Comparison of ENCODE assay signal across 21 cellular contexts in the genomic region with DNA sequence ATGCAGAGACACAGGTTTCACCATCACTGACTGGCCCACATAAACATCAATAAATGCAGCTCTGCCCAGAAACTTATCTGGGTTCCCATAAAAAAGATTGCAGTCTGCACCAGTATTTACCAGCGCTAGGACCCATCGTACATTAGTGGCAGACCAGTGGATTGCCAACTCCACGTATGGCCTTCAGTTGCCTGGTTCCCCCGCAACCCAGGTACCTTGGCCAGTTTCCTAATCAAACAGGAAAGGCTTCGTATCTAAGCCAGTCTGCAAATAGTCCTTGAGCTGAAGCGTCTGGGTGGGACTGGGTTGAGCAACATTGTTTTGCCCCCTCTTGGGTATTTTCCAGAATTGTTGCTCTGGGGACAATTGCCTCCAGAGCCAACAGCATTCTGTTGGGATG.
DNase-seq lines count a peak whose midpoint lies in the region; ATAC-seq, FAIRE-seq and TF ChIP-seq lines count a peak whose summit lies in the region.
"Had no signal": no experiment of that assay in that cellular context is flagged by ENCODE, and none has a peak within 500 bp of the region (broad histone marks: within the 10 kb centered on the region; RNA-seq: fewer than 3 reads in every experiment).

No MANE protein-coding gene starts in this region.

- no peak for DNase-seq in activated CD8-positive, alpha-beta T cell treated with anti-CD3 and anti-CD28 coated beads, Interleukin-2, amount 10 ng/mL, durations not matched to agents 7 days and 5 days
- no peak for DNase-seq in activated CD8-positive, alpha-beta T cell treated with anti-CD3 and anti-CD28 coated beads for 36 hours
- DNase-seq in NCI-H1105 treated with DMSO at 0.1 percent for 48 hours (lab: John Stamatoyannopoulos, UW), result peak; percentile 60
- DNase-seq in upper lobe of right lung, result no peak
- no peak for DNase-seq in RCC 7860 (ENCODE audit: low spot score)
- DNase-seq: activated T-cell treated with anti-CD3 and anti-CD28 coated beads, Interleukin-2, amount 50 U/mL, for 24 hours; DMS 273 treated with DMSO at 0.1 percent for 48 hours; spleen had no signal

- no peaks in the 10 kb centered on the region for H3K27me3 ChIP-seq in upper lobe of right lung
- H3K27me3 ChIP-seq: MG63, spleen, testis had no signal

- H3K4me3 Mint-ChIP-seq in activated CD8-positive, alpha-beta T cell treated with anti-CD3 and anti-CD28 coated beads, Interleukin-2, amount 10 ng/mL, durations not matched to agents 7 days and 5 days, result no peak overlapping the region
- H3K4me3 Mint-ChIP-seq in activated CD8-positive, alpha-beta T cell treated with anti-CD3 and anti-CD28 coated beads for 36 hours, result no peak overlapping the region
- peak overlapping the region; percentile 35 for H3K4me3 Mint-ChIP-seq in activated T-helper 17 cell treated with anti-CD3 and anti-CD28 coated beads, Interleukin-2, amount 50 U/mL, for 72 hours
- H3K4me3 Mint-ChIP-seq: H9 had no signal

- H3K4me1 ChIP-seq in upper lobe of right lung, result no peaks in the 10 kb centered on the region
- H3K4me1 ChIP-seq: A549 had no signal

- no peak overlapping the region for H3K4me3 ChIP-seq in upper lobe of right lung
- H3K4me3 ChIP-seq: A549, MG63, testis had no signal

- H3K36me3 ChIP-seq in upper lobe of right lung, result no peaks in the 10 kb centered on the region
- H3K36me3 ChIP-seq: MG63, spleen, WERI-Rb-1 had no signal

- H3K27ac Mint-ChIP-seq in activated CD8-positive, alpha-beta T cell treated with anti-CD3 and anti-CD28 coated beads, Interleukin-2, amount 10 ng/mL, durations not matched to agents 7 days and 5 days, result peak overlapping the region; percentile 95
- no peak overlapping the region for H3K27ac Mint-ChIP-seq in activated CD8-positive, alpha-beta T cell treated with anti-CD3 and anti-CD28 coated beads for 36 hours
- H3K27ac Mint-ChIP-seq in activated T-helper 17 cell treated with anti-CD3 and anti-CD28 coated beads, Interleukin-2, amount 50 U/mL, for 72 hours, result peak overlapping the region; percentile 7
- H3K27ac Mint-ChIP-seq: activated T-cell treated with anti-CD3 and anti-CD28 coated beads, Interleukin-2, amount 50 U/mL, for 24 hours; H9; progenitor cell of endocrine pancreas had no signal

- peaks cover 5% of the 10 kb centered on the region for H3K27me3 Mint-ChIP-seq in activated CD8-positive, alpha-beta T cell treated with anti-CD3 and anti-CD28 coated beads, Interleukin-2, amount 10 ng/mL, durations not matched to agents 7 days and 5 days (ENCODE audit: low read depth)
- no peaks in the 10 kb centered on the region for H3K27me3 Mint-ChIP-seq in activated CD8-positive, alpha-beta T cell treated with anti-CD3 and anti-CD28 coated beads for 36 hours
- H3K27me3 Mint-ChIP-seq in activated T-helper 17 cell treated with anti-CD3 and anti-CD28 coated beads, Interleukin-2, amount 50 U/mL, for 72 hours, result no peaks in the 10 kb centered on the region
- H3K27me3 Mint-ChIP-seq: activated T-cell treated with anti-CD3 and anti-CD28 coated beads, Interleukin-2, amount 50 U/mL, for 24 hours; effector memory CD8-positive, alpha-beta T cell; progenitor cell of endocrine pancreas; stimulated activated naive CD8-positive, alpha-beta T cell treated with anti-CD3 and anti-CD28 coated beads, Interleukin-15, Interleukin-2, amounts not matched to agents 100 ng/mL and 50 ng/mL, for 24 hours; T-cell had no signal

- CTCF ChIA-PET in activated CD8-positive, alpha-beta T cell treated with anti-CD3 and anti-CD28 coated beads, Interleukin-2, amount 10 ng/mL, durations not matched to agents 7 days and 5 days (lab: Charles Lee), result interaction anchor here (1.0 to 3.3 kb wide), 5 partner anchors 9 to 113 kb away, joined by 3 to 56 read pairs (median 9); no protein-coding TSS in a partner anchor
- CTCF ChIA-PET in activated CD8-positive, alpha-beta T cell treated with anti-CD3 and anti-CD28 coated beads for 36 hours (lab: Charles Lee), result interaction anchor here (1.0 to 4.1 kb wide), 9 partner anchors 9 to 1177 kb away, joined by 3 to 68 read pairs (median 4); no protein-coding TSS in a partner anchor

- H3K4me1 Mint-ChIP-seq in activated CD8-positive, alpha-beta T cell treated with anti-CD3 and anti-CD28 coated beads, Interleukin-2, amount 10 ng/mL, durations not matched to agents 7 days and 5 days (ENCODE audit: low read depth), result peaks cover 34% of the 10 kb centered on the region
- peaks cover 14% of the 10 kb centered on the region for H3K4me1 Mint-ChIP-seq in activated CD8-positive, alpha-beta T cell treated with anti-CD3 and anti-CD28 coated beads for 36 hours (ENCODE audit: low read depth)
- peaks cover 10% of the 10 kb centered on the region for H3K4me1 Mint-ChIP-seq in activated T-helper 17 cell treated with anti-CD3 and anti-CD28 coated beads, Interleukin-2, amount 50 U/mL, for 72 hours
- H3K4me1 Mint-ChIP-seq: H9 had no signal

- no peak for FAIRE-seq in RCC 7860 (lab: Jason Lieb, UNC)
- FAIRE-seq: A549 had no signal

- peaks cover 8% of the 10 kb centered on the region for H3K36me3 Mint-ChIP-seq in activated CD8-positive, alpha-beta T cell treated with anti-CD3 and anti-CD28 coated beads, Interleukin-2, amount 10 ng/mL, durations not matched to agents 7 days and 5 days (ENCODE audit: low read depth)
- H3K36me3 Mint-ChIP-seq in activated CD8-positive, alpha-beta T cell treated with anti-CD3 and anti-CD28 coated beads for 36 hours (ENCODE audit: low read depth), result no peaks in the 10 kb centered on the region
- no peaks in the 10 kb centered on the region for H3K36me3 Mint-ChIP-seq in activated T-helper 17 cell treated with anti-CD3 and anti-CD28 coated beads, Interleukin-2, amount 50 U/mL, for 72 hours (ENCODE audit: low read depth)
- H3K36me3 Mint-ChIP-seq: CD8-positive, alpha-beta T cell; T-cell had no signal

- H3K9me3 ChIP-seq in upper lobe of right lung, result no peaks in the 10 kb centered on the region
- H3K9me3 ChIP-seq: A549, MG63, spleen, testis had no signal

- intact Hi-C loops in activated CD8-positive, alpha-beta T cell treated with anti-CD3 and anti-CD28 coated beads for 36 hours (cut with micrococcal nuclease), result loop anchor here (1.0 kb wide), 1 partner anchor 115 kb away; no protein-coding TSS in a partner anchor
- intact Hi-C loops in upper lobe of right lung (cut with DNase I), result no loop called here

- ATAC-seq in activated CD8-positive, alpha-beta T cell treated with anti-CD3 and anti-CD28 coated beads, Interleukin-2, amount 10 ng/mL, durations not matched to agents 7 days and 5 days, result no peak
- ATAC-seq in activated CD8-positive, alpha-beta T cell treated with anti-CD3 and anti-CD28 coated beads for 36 hours, result no peak
- no peak for ATAC-seq in activated T-helper 17 cell treated with anti-CD3 and anti-CD28 coated beads, Interleukin-2, amount 50 U/mL, for 72 hours (replicated peaks)
- ATAC-seq in upper lobe of right lung (peak; percentile 9), HG02678 (IDR thresholded peaks at IDR 0.05; ENCODE audit: unreplicated experiment) (no peak), HG03571 (IDR thresholded peaks at IDR 0.05; ENCODE audit: unreplicated experiment) (no peak)

- H3K9me3 Mint-ChIP-seq in activated CD8-positive, alpha-beta T cell treated with anti-CD3 and anti-CD28 coated beads, Interleukin-2, amount 10 ng/mL, durations not matched to agents 7 days and 5 days (ENCODE audit: insufficient read depth), result no peaks in the 10 kb centered on the region
- no peaks in the 10 kb centered on the region for H3K9me3 Mint-ChIP-seq in activated CD8-positive, alpha-beta T cell treated with anti-CD3 and anti-CD28 coated beads for 36 hours
- H3K9me3 Mint-ChIP-seq in activated T-helper 17 cell treated with anti-CD3 and anti-CD28 coated beads, Interleukin-2, amount 50 U/mL, for 72 hours, result no peaks in the 10 kb centered on the region
- H3K9me3 Mint-ChIP-seq: activated T-cell treated with anti-CD3 and anti-CD28 coated beads, Interleukin-2, amount 50 U/mL, for 24 hours; CD8-positive, alpha-beta T cell; effector memory CD8-positive, alpha-beta T cell; stimulated activated naive CD8-positive, alpha-beta T cell treated with anti-CD3 and anti-CD28 coated beads, Interleukin-15, Interleukin-2, amounts not matched to agents 100 ng/mL and 50 ng/mL, for 24 hours; T-cell had no signal

- TF ChIP-seq CTCF in activated CD8-positive, alpha-beta T cell treated with anti-CD3 and anti-CD28 coated beads for 36 hours (IDR thresholded peaks at IDR 0.05), result no peak
- TF ChIP-seq CTCF in upper lobe of right lung (IDR thresholded peaks at IDR 0.05), result no peak

- no peak overlapping the region for H3K27ac ChIP-seq in upper lobe of right lung
- H3K27ac ChIP-seq: A549, testis, WERI-Rb-1 had no signal

- POLR2A ChIA-PET in activated CD8-positive, alpha-beta T cell treated with anti-CD3 and anti-CD28 coated beads, Interleukin-2, amount 10 ng/mL, durations not matched to agents 7 days and 5 days (lab: Charles Lee), result no interaction called here
- POLR2A ChIA-PET in activated CD8-positive, alpha-beta T cell treated with anti-CD3 and anti-CD28 coated beads for 36 hours (lab: Charles Lee), result interaction anchor here (1.0 kb wide), 1 partner anchor 9 kb away, joined by 3 read pairs; no protein-coding TSS in a partner anchor
